Comparison of ENCODE assay signal across 22 cellular contexts in the genomic region with DNA sequence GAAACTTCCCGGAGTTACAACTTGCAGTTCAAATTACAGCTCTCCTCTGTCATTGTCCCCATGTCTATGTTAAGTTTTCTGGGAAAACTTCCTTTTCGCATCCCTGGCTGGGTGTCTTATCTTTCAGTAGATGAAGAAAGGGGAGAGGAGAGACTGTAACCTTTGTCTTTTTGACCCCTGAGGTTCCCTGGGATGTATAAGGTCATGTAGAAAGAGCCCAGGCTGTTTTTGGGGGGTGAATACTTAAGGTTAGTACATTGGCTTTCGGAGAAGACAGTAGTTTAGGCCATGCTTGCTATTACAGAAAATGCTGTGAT. TPM values are rescaled to one million over a fixed set of nuclear protein-coding genes. Genes with fewer than 3 reads are reported as not detected.
DNase-seq lines count a peak whose midpoint lies in the region.
"Had no signal": no experiment of that assay in that cellular context is flagged by ENCODE, and none has a peak within 500 bp of the region (broad histone marks: within the 10 kb centered on the region; RNA-seq: fewer than 3 reads in every experiment).

No MANE protein-coding gene starts in this region.

- H3K9me3 Mint-ChIP-seq in activated T-cell treated with anti-CD3 and anti-CD28 coated beads, Interleukin-2, amount 50 U/mL, for 24 hours, result peaks cover 2% of the 10 kb centered on the region
- H3K9me3 Mint-ChIP-seq: activated naive CD4-positive, alpha-beta T cell treated with anti-CD3 and anti-CD28 coated beads, Interleukin-2, amount 50 U/mL, for 24 hours; CD4-positive, alpha-beta memory T cell; effector memory CD8-positive, alpha-beta T cell; HFFc6 had no signal

- peaks cover 93% of the 10 kb centered on the region for H3K4me1 Mint-ChIP-seq in activated T-cell treated with anti-CD3 and anti-CD28 coated beads, Interleukin-2, amount 50 U/mL, for 24 hours (ENCODE audit: low read depth)

- H3K4me3 Mint-ChIP-seq in activated T-cell treated with anti-CD3 and anti-CD28 coated beads, Interleukin-2, amount 50 U/mL, for 24 hours, result no peak overlapping the region
- H3K4me3 Mint-ChIP-seq: activated naive CD4-positive, alpha-beta T cell treated with anti-CD3 and anti-CD28 coated beads, Interleukin-2, amount 50 U/mL, for 24 hours; effector memory CD8-positive, alpha-beta T cell; HFFc6 had no signal

- H3K27me3 Mint-ChIP-seq in activated T-cell treated with anti-CD3 and anti-CD28 coated beads, Interleukin-2, amount 50 U/mL, for 24 hours, result no peaks in the 10 kb centered on the region
- H3K27me3 Mint-ChIP-seq: activated naive CD4-positive, alpha-beta T cell treated with anti-CD3 and anti-CD28 coated beads, Interleukin-2, amount 50 U/mL, for 24 hours; CD4-positive, alpha-beta memory T cell; effector memory CD8-positive, alpha-beta T cell had no signal

- H3K4me3 ChIP-seq in ectodermal cell (ENCODE audit: insufficient read depth, low read depth, low read length), result no peak overlapping the region
- no peak overlapping the region for H3K4me3 ChIP-seq in mesodermal cell (ENCODE audit: extremely low read depth, insufficient read depth, low read length, poor library complexity, severe bottlenecking)
- H3K4me3 ChIP-seq: right atrium auricular region, upper lobe of right lung had no signal

- WGBS in ectodermal cell, 2 experiments, result 19% methylated on average over 3 of the region's 3 CpGs
- 22 to 40% methylated on average over 1 to 2 of the region's 3 CpGs for WGBS in mesodermal cell (ENCODE audit: insufficient coverage in 2 of 2), 2 experiments

- H3K36me3 ChIP-seq in ectodermal cell (ENCODE audit: control insufficient read depth, insufficient read depth, low read length), result no peaks in the 10 kb centered on the region
- no peaks in the 10 kb centered on the region for H3K36me3 ChIP-seq in mesodermal cell (ENCODE audit: control insufficient read depth, insufficient read depth, low read length)
- H3K36me3 ChIP-seq: right atrium auricular region, upper lobe of right lung had no signal

- H3K9me3 ChIP-seq in ectodermal cell (ENCODE audit: control insufficient read depth, low read length), result no peaks in the 10 kb centered on the region
- no peaks in the 10 kb centered on the region for H3K9me3 ChIP-seq in mesodermal cell (ENCODE audit: control insufficient read depth, low read length)
- H3K9me3 ChIP-seq: right atrium auricular region, upper lobe of right lung had no signal

- H3K4me1 ChIP-seq in ectodermal cell (ENCODE audit: control insufficient read depth, insufficient read depth, low read length), result peaks cover 52% of the 10 kb centered on the region
- peaks cover 11% of the 10 kb centered on the region for H3K4me1 ChIP-seq in mesodermal cell (ENCODE audit: control insufficient read depth, insufficient read depth, low read length, poor library complexity, severe bottlenecking)
- H3K4me1 ChIP-seq: right atrium auricular region had no signal

- no peaks in the 10 kb centered on the region for H3K27me3 ChIP-seq in ectodermal cell (ENCODE audit: control insufficient read depth, insufficient read depth, low read length, poor library complexity, severe bottlenecking)
- H3K27me3 ChIP-seq: right atrium auricular region had no signal

- H3K27ac ChIP-seq in ectodermal cell (ENCODE audit: insufficient read depth, low read depth, low read length, poor library complexity, severe bottlenecking) (peak overlapping the region; percentile 70), mesodermal cell (ENCODE audit: low read depth, low read length, severe bottlenecking) (peak overlapping the region; percentile 63)
- H3K27ac ChIP-seq: 22Rv1, right atrium auricular region, upper lobe of right lung had no signal

- H3K27ac Mint-ChIP-seq in activated T-cell treated with anti-CD3 and anti-CD28 coated beads, Interleukin-2, amount 50 U/mL, for 24 hours, result peak overlapping the region; percentile 19
- H3K27ac Mint-ChIP-seq: HFFc6 had no signal

- peaks cover 10% of the 10 kb centered on the region for H3K36me3 Mint-ChIP-seq in activated T-cell treated with anti-CD3 and anti-CD28 coated beads, Interleukin-2, amount 50 U/mL, for 24 hours (ENCODE audit: low read depth)

- no peak for DNase-seq in activated T-cell treated with anti-CD3 and anti-CD28 coated beads, Interleukin-2, amount 50 U/mL, for 24 hours
- DNase-seq in activated T-cell treated with anti-CD3 and anti-CD28 coated beads, Interleukin-2, amount 50 U/mL, for 1 hour, result no peak
- DNase-seq in COLO668 (lab: John Stamatoyannopoulos, UW; ENCODE audit: unreplicated experiment) (no peak), SKM-1 (lab: John Stamatoyannopoulos, UW; ENCODE audit: unreplicated experiment) (no peak), NCI-H2081 treated with DMSO at 0.1 percent for 48 hours (lab: John Stamatoyannopoulos, UW) (no peak), occipital lobe (lab: John Stamatoyannopoulos, UW) (no peak)
- DNase-seq: activated CD4-positive, alpha-beta T cell treated with anti-CD3 and anti-CD28 coated beads, Interleukin-2, amount 50 U/mL, for 1 hour; CD4-positive, alpha-beta memory T cell; effector memory CD8-positive, alpha-beta T cell; HFFc6; Kasumi-1; NCI-H146; NCI-H524; SHP77; substantia nigra; T1000; upper lobe of right lung had no signal

RNA-seq across cellular contexts. Expression of a gene that starts 31.1 kb away (rescaled TPM):
- polyA plus RNA-seq in ectodermal cell (2013, experiment 1 of 4), result 18.3 TPM
- 17.4 TPM for polyA plus RNA-seq in ectodermal cell (2013, experiment 2 of 4)
- 19.5 TPM for polyA plus RNA-seq in ectodermal cell (2013, experiment 3 of 4)
- polyA plus RNA-seq in ectodermal cell (2013, experiment 4 of 4), result 20.7 TPM
- polyA plus RNA-seq in mesodermal cell (2013, experiment 1 of 2), result 12.2 TPM
- 9.6 TPM for polyA plus RNA-seq in mesodermal cell (2013, experiment 2 of 2)
- total RNA-seq in occipital lobe, result 1.6 TPM
